10 cellular contexts compared by ENCODE assay signal in the genomic region with DNA sequence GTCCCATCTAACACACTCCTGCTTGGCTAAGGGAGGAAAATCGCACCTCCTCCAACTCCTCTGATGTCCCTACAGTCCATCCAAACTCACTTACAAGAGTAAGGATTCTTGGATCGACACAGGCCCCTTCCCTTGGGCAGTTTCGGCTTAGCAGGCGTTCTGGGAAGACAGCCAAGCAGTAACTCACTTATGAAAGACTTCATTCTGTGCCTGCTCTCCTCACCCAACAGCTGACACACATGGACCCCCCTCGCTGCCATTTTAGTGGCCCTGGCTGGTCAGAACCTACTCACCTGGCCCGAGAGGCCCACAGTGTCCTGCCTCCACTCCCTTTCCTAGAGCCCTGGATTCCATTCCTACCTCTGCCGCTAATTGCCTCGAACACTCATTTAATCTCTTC. TPM values are rescaled to one million over a fixed set of nuclear protein-coding genes. Genes with fewer than 3 reads are reported as not detected.
A peak's percentile ranks its signal among the peaks of the same experiment; 100 is the strongest.
DNase-seq lines count a peak whose midpoint lies in the region; TF ChIP-seq lines count a peak whose summit lies in the region.
"Had no signal": no experiment of that assay in that cellular context is flagged by ENCODE, and none has a peak within 500 bp of the region (broad histone marks: within the 10 kb centered on the region; RNA-seq: fewer than 3 reads in every experiment).

No MANE protein-coding gene starts in this region.

- H3K4me1 ChIP-seq in hepatocyte (ENCODE audit: insufficient read depth) (peaks cover 4% of the 10 kb centered on the region), thyroid gland (peaks cover 7 to 14% of the 10 kb centered on the region in 2 donors)

- intact Hi-C loops in thyroid gland (cut with DNase I): no loop called here

- H3K27me3 ChIP-seq in hepatocyte: no peaks in the 10 kb centered on the region
- H3K27me3 ChIP-seq in thyroid gland: no peaks in the 10 kb centered on the region
- H3K27me3 ChIP-seq: BLaER1 treated with 17β-estradiol and CSF1 and Interleukin-3, amounts not matched to agents 10 nM and 100 nM had no signal

- no peak overlapping the region for H3K27ac ChIP-seq in hepatocyte
- H3K27ac ChIP-seq in thyroid gland: peak overlapping the region; percentile 45 to 56 (median 45)
- H3K27ac ChIP-seq: BLaER1 treated with 17β-estradiol and CSF1 and Interleukin-3, amounts not matched to agents 10 nM and 100 nM had no signal

- no peaks in the 10 kb centered on the region for H4K20me1 ChIP-seq in hepatocyte (ENCODE audit: insufficient read depth, poor library complexity, severe bottlenecking)
- H4K20me1 ChIP-seq: BLaER1 treated with 17β-estradiol and CSF1 and Interleukin-3, amounts not matched to agents 10 nM and 100 nM had no signal

- H3K79me2 ChIP-seq in hepatocyte: no peaks in the 10 kb centered on the region

- 79% methylated on average over 8 of the region's 8 CpGs for WGBS in hepatocyte (ENCODE audit: low lambda C conversion rate, missing lambda C conversion rate)
- 49 to 50% methylated on average over 8 of the region's 8 CpGs for WGBS in thyroid gland, 2 donors

- TF ChIP-seq POLR2A in thyroid gland (IDR thresholded peaks at IDR 0.05): no peak

- peaks cover 2% of the 10 kb centered on the region for H3K36me3 Mint-ChIP-seq in activated naive CD4-positive, alpha-beta T cell treated with anti-CD3 and anti-CD28 coated beads, Interleukin-2, amount 50 U/mL, for 24 hours

- no peak for DNase-seq in activated naive CD4-positive, alpha-beta T cell treated with anti-CD3 and anti-CD28 coated beads, Interleukin-2, amount 50 U/mL, for 16 hours
- DNase-seq in amygdala (lab: John Stamatoyannopoulos, UW) (peak in 37 of 56 donors; percentile 7 to 70 (median 30)), hepatocyte (ENCODE audit: low spot score) (peak; percentile 24), thyroid gland (peak; percentile 73 to 76), NK-92 (lab: John Stamatoyannopoulos, UW; ENCODE audit: unreplicated experiment) (no peak), AG08396 (ENCODE audit: low spot score) (no peak), GM13976 (ENCODE audit: low spot score) (no peak)
- DNase-seq: activated T-cell treated with anti-CD3 and anti-CD28 coated beads for 4 hours had no signal

- H3K4me2 ChIP-seq in hepatocyte: no peak overlapping the region

- H3K9me3 ChIP-seq in hepatocyte (ENCODE audit: low read depth) (no peaks in the 10 kb centered on the region), thyroid gland (no peaks in the 10 kb centered on the region)
- H3K9me3 ChIP-seq: BLaER1 treated with 17β-estradiol and CSF1 and Interleukin-3, amounts not matched to agents 10 nM and 100 nM had no signal

- TF ChIP-seq CTCF in hepatocyte (IDR thresholded peaks at IDR 0.05; ENCODE audit: poor library complexity) (no peak), thyroid gland (IDR thresholded peaks at IDR 0.05) (no peak), GM13976 (IDR thresholded peaks at IDR 0.05; ENCODE audit: borderline replicate concordance, control extremely low read depth, extremely low read depth, insufficient read depth, missing control alignments) (no peak)

- H3K27me3 Mint-ChIP-seq in activated naive CD4-positive, alpha-beta T cell treated with anti-CD3 and anti-CD28 coated beads, Interleukin-2, amount 50 U/mL, for 24 hours: no peaks in the 10 kb centered on the region

- peaks cover 41% of the 10 kb centered on the region for H3K4me1 Mint-ChIP-seq in activated naive CD4-positive, alpha-beta T cell treated with anti-CD3 and anti-CD28 coated beads, Interleukin-2, amount 50 U/mL, for 24 hours

- in situ Hi-C loops in GM13976 (cut with MboI; ENCODE audit: low sequenced_read_pairs, unreplicated experiment): no loop called here

- H3K9me3 Mint-ChIP-seq in activated naive CD4-positive, alpha-beta T cell treated with anti-CD3 and anti-CD28 coated beads, Interleukin-2, amount 50 U/mL, for 24 hours: no peaks in the 10 kb centered on the region

- no peak overlapping the region for H3K4me3 Mint-ChIP-seq in activated naive CD4-positive, alpha-beta T cell treated with anti-CD3 and anti-CD28 coated beads, Interleukin-2, amount 50 U/mL, for 24 hours

- H3K9me2 ChIP-seq in hepatocyte (replicated peaks; ENCODE audit: insufficient read depth): no peaks in the 10 kb centered on the region

- H3K4me3 ChIP-seq in hepatocyte: no peak overlapping the region
- no peak overlapping the region for H3K4me3 ChIP-seq in thyroid gland (replicated peaks in 1 of 3)
- H3K4me3 ChIP-seq: BLaER1 treated with 17β-estradiol and CSF1 and Interleukin-3, amounts not matched to agents 10 nM and 100 nM had no signal

- no peaks in the 10 kb centered on the region for H3K36me3 ChIP-seq in hepatocyte (replicated peaks; ENCODE audit: insufficient read depth, low read depth)
- no peaks in the 10 kb centered on the region for H3K36me3 ChIP-seq in thyroid gland
- H3K36me3 ChIP-seq: BLaER1 treated with 17β-estradiol and CSF1 and Interleukin-3, amounts not matched to agents 10 nM and 100 nM had no signal

- H2AFZ ChIP-seq in hepatocyte: no peak overlapping the region

- peak overlapping the region; percentile 55 for H3K27ac Mint-ChIP-seq in activated naive CD4-positive, alpha-beta T cell treated with anti-CD3 and anti-CD28 coated beads, Interleukin-2, amount 50 U/mL, for 24 hours

RNA-seq across cellular contexts. Expression of a gene that starts 52.3 kb away (rescaled TPM):
- total RNA-seq in hepatocyte (13.6 and 17.8 TPM in 2 replicates), thyroid gland (under 1 TPM in 1 of 4 donors, not detected in 3; 0.81 TPM)
- 4.9 and 7.5 TPM in 2 replicates for polyA plus RNA-seq in hepatocyte

Comparison
In these comparisons a context has a peak if more than half of its experiments do, and no peak if none do; other contexts are left out.
1. DNase-seq: peak in amygdala (37 of 56), hepatocyte (single experiment) and thyroid gland (2 of 2); none in activated naive CD4-positive, alpha-beta T cell treated with anti-CD3 and anti-CD28 coated beads, Interleukin-2, amount 50 U/mL, for 16 hours (single experiment), NK-92 (single experiment), AG08396 (single experiment) and GM13976 (single experiment).